Comparison of ENCODE assay signal across 1 cellular context in the genomic region with DNA sequence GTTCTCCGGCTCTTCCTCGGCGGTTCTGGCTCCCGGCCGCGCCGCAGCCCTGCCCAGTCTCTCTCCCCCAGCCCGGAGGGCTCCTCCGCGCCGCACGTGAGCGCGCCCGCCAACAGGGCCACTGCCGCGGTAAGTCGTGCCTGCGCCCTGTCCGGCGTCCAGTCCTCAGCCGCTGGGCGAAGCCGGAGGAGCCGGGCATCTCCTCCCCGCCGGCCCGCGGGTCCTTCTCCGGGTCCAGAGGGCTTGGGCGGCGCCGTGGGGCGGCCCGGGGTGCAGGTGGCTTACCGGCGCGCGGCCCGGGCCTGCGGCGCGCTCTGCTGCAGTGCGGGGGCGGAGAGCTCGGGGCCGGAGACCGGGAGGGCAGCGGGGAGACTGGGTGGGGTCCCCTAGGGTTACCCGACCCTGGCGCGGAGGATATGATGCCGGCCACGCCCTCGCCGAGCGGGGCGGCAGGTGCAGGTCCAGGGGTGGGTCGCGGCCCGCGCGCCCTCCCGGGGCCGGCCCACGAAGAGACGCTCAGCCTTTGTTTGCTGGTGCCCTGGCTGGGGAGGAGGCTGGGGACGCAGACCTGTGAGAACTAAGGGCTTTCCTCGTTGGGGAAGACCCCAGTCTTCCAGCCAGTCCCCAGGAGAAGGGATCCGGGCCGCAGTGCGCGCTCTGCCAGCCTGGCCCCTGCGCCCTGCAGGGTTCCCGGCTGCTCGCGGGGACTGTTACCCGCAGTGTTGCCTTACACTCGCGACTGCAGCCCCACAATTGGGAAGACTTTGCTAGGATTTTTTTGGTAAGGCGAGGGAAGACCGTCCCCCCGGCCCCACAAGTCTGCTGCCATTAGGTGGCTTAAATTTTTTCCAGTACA.
TF ChIP-seq lines count a peak whose summit lies in the region.

A gene with protein sequence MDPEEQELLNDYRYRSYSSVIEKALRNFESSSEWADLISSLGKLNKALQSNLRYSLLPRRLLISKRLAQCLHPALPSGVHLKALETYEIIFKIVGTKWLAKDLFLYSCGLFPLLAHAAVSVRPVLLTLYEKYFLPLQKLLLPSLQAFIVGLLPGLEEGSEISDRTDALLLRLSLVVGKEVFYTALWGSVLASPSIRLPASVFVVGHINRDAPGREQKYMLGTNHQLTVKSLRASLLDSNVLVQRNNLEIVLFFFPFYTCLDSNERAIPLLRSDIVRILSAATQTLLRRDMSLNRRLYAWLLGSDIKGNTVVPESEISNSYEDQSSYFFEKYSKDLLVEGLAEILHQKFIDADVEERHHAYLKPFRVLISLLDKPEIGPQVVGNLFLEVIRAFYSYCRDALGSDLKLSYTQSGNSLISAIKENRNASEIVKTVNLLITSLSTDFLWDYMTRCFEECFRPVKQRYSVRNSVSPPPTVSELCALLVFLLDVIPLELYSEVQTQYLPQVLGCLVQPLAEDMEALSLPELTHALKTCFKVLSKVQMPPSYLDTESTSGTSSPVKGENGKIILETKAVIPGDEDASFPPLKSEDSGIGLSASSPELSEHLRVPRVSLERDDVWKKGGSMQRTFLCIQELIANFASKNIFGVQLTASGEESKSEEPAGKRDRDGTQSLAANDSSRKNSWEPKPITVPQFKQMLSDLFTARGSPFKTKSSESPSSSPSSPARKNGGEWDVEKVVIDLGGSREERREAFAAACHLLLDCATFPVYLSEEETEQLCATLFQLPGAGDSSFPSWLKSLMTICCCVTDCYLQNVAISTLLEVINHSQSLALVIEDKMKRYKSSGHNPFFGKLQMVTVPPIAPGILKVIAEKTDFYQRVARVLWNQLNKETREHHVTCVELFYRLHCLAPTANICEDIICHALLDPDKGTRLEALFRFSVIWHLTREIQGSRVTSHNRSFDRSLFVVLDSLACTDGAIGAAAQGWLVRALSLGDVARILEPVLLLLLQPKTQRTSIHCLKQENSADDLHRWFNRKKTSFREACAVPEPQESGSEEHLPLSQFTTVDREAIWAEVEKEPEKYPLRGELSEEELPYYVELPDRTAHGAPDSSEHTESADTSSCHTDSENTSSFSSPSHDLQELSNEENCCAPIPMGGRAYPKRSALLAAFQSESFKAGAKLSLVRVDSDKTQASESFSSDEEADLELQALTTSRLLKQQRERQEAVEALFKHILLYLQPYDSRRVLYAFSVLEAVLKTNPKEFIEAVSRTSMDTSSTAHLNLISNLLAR (N-terminal part only) (plus strand): TSS at position 10 of the 856 bp plus-strand sequence. CDS start 7,910 bp downstream, outside the sequence.

TF ChIP-seq in K562, 482 proteins besides CTCF, POLR2A, EP300 and RAD21 (continued from another document):
- peak; percentile 56 for TF ChIP-seq HMGN3 (IDR thresholded peaks at IDR 0.05; ENCODE audit: borderline replicate concordance, extremely low read depth, insufficient read length, low read depth, low read length)
- TF ChIP-seq ZFP1 (CRISPR knock-in tag; IDR thresholded peaks at IDR 0.05), result no peak
- no peak for TF ChIP-seq HCFC1 (IDR thresholded peaks at IDR 0.05; ENCODE audit: low read depth, low read length)
- no peak for TF ChIP-seq SREBF1 (IDR thresholded peaks at IDR 0.05; ENCODE audit: borderline replicate concordance, low read depth, low read length)
- TF ChIP-seq MAZ (CRISPR knock-in tag; conservative IDR thresholded peaks at IDR 0.05 in 1 of 2, IDR thresholded peaks at IDR 0.05 in 1 of 2), result peak in 1 of 2 experiments; percentile 74; a peak in 2 of 4 replicates
- peak; percentile 73 for TF ChIP-seq POLR2G (IDR thresholded peaks at IDR 0.05; ENCODE audit: low read depth, low read length)
- peak; percentile 56; the same call in 1 of the 2 replicates for TF ChIP-seq PHF8 (IDR thresholded peaks at IDR 0.05; ENCODE audit: borderline replicate concordance, low read length)
- TF ChIP-seq KLF13 (tag; IDR thresholded peaks at IDR 0.05; ENCODE audit: borderline replicate concordance, low read depth), result no peak
- TF ChIP-seq VEZF1 (CRISPR knock-in tag; IDR thresholded peaks at IDR 0.05), result peak; percentile 38; the same call in 1 of the 2 replicates
- TF ChIP-seq PYGO2 (tag; IDR thresholded peaks at IDR 0.05), result no peak
- peak; percentile 47 for TF ChIP-seq KDM5B (IDR thresholded peaks at IDR 0.05; ENCODE audit: insufficient replicate concordance, low read depth, low read length)
- 0 out of 2 replicates have a peak, but pooled peaks have one; percentile 15 for TF ChIP-seq USF1 (CRISPR knock-in tag; IDR thresholded peaks at IDR 0.05)
- no peak for TF ChIP-seq CREM (IDR thresholded peaks at IDR 0.05; ENCODE audit: low read depth)
- TF ChIP-seq ZNF668 (CRISPR knock-in tag; IDR thresholded peaks at IDR 0.05), result no peak
- peak; percentile 93; the same call in 1 of the 2 replicates for TF ChIP-seq RBM34 (IDR thresholded peaks at IDR 0.05; ENCODE audit: borderline replicate concordance, insufficient read depth, low read length)
- TF ChIP-seq DIDO1 (tag; IDR thresholded peaks at IDR 0.05; ENCODE audit: low read depth), result no peak
- TF ChIP-seq E2F3 (CRISPR knock-in tag; IDR thresholded peaks at IDR 0.05), result 0 out of 2 replicates have a peak, but pooled peaks have one; percentile 9
- no peak for TF ChIP-seq RBM17 (IDR thresholded peaks at IDR 0.05; ENCODE audit: borderline replicate concordance, low read depth, low read length)
- TF ChIP-seq PCBP1 (IDR thresholded peaks at IDR 0.05; ENCODE audit: low read depth, low read length, poor library complexity, severe bottlenecking), result peak; percentile 59
- TF ChIP-seq, protein P1, sequence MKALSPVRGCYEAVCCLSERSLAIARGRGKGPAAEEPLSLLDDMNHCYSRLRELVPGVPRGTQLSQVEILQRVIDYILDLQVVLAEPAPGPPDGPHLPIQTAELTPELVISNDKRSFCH (CRISPR knock-in tag; IDR thresholded peaks at IDR 0.05), result no peak
- TF ChIP-seq, protein P1 (tag; IDR thresholded peaks at IDR 0.05), result peak; percentile 49; the same call in 1 of the 2 replicates
- no peak for TF ChIP-seq KLF1 (tag; IDR thresholded peaks at IDR 0.05)
- TF ChIP-seq ZNF561 (CRISPR knock-in tag; conservative IDR thresholded peaks at IDR 0.05), result no peak
- TF ChIP-seq, protein P2, sequence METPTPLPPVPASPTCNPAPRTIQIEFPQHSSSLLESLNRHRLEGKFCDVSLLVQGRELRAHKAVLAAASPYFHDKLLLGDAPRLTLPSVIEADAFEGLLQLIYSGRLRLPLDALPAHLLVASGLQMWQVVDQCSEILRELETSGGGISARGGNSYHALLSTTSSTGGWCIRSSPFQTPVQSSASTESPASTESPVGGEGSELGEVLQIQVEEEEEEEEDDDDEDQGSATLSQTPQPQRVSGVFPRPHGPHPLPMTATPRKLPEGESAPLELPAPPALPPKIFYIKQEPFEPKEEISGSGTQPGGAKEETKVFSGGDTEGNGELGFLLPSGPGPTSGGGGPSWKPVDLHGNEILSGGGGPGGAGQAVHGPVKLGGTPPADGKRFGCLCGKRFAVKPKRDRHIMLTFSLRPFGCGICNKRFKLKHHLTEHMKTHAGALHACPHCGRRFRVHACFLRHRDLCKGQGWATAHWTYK (CRISPR knock-in tag; IDR thresholded peaks at IDR 0.05), result 0 out of 2 replicates have a peak, but pooled peaks have one; percentile 41
- TF ChIP-seq MED1 (CRISPR knock-in tag; IDR thresholded peaks at IDR 0.05; ENCODE audit: borderline replicate concordance), result no peak
- no peak for TF ChIP-seq ZNF263 (CRISPR knock-in tag; IDR thresholded peaks at IDR 0.05; ENCODE audit: borderline replicate concordance)
- TF ChIP-seq, protein P3, sequence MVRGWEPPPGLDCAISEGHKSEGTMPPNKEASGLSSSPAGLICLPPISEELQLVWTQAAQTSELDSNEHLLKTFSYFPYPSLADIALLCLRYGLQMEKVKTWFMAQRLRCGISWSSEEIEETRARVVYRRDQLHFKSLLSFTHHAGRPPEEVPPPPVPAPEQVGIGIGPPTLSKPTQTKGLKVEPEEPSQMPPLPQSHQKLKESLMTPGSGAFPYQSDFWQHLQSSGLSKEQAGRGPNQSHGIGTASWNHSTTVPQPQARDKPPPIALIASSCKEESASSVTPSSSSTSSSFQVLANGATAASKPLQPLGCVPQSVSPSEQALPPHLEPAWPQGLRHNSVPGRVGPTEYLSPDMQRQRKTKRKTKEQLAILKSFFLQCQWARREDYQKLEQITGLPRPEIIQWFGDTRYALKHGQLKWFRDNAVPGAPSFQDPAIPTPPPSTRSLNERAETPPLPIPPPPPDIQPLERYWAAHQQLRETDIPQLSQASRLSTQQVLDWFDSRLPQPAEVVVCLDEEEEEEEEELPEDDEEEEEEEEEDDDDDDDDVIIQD (CRISPR knock-in tag; IDR thresholded peaks at IDR 0.05), result no peak
- TF ChIP-seq ZNF274 (IDR thresholded peaks at IDR 0.05; ENCODE audit: borderline replicate concordance, low read depth, low read length), result no peak
- TF ChIP-seq OTX1 (CRISPR knock-in tag; IDR thresholded peaks at IDR 0.05), result no peak
